ENCODE assay signal across 12 cellular contexts in the genomic region with DNA sequence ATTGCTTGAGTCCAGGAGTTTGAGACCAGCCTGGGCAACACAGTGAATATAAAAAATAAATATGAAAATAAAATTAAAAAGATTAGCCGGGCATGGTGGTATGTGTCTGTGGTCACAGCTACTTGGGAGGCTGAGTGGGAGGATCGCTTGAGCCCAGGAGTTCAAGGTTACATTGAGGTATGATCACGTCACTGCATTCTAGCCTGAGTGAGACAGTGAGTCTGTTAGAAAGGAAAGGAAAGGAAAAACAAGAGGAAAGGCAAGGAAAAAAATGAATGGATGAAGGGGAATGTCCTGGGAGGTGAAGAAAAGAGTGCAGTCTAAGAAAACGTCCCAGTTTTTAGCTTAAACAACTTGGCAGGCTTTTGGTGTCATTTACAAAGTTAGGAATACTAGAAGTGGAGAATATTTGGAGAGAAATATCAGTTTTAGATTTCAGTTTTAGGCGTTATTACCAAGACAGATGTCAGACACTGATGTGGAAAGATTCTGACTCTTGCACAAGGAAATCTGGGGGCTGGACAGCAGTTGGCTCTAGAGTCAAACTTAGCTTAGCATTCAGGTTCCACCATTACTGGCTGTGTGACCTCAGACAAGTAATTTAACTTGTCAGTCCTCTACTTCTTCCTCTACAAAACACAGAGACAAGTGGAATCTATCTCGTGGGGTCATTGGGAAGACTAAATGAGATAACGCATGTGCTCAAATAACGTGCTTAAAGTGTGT.
DNase-seq lines count a peak whose midpoint lies in the region; ATAC-seq and TF ChIP-seq lines count a peak whose summit lies in the region.
"Had no signal": no experiment of that assay in that cellular context is flagged by ENCODE, and none has a peak within 500 bp of the region (broad histone marks: within the 10 kb centered on the region; RNA-seq: fewer than 3 reads in every experiment).

No MANE protein-coding gene starts in this region.

- H3K27ac Mint-ChIP-seq in activated naive CD4-positive, alpha-beta T cell treated with anti-CD3 and anti-CD28 coated beads, Interleukin-2, amount 50 U/mL, for 72 hours: peak overlapping the region; percentile 4 to 62
- no peak overlapping the region for H3K27ac Mint-ChIP-seq in activated naive CD4-positive, alpha-beta T cell treated with anti-CD3 and anti-CD28 coated beads, Interleukin-2, amount 10 ng/mL, durations not matched to agents 7 days and 5 days
- peak overlapping the region; percentile 67; the same call in 1 of the 2 replicates for H3K27ac Mint-ChIP-seq in WTC11
- H3K27ac Mint-ChIP-seq in stimulated activated memory B cell treated with anti-CD40 and anti-IgM and Interleukin-4, amounts not matched to agents 10 μg/mL and 1 μg/mL and 100 μg/mL, for 72 hours: peak overlapping the region; percentile 70

- no peak for ATAC-seq in activated naive CD4-positive, alpha-beta T cell treated with anti-CD3 and anti-CD28 coated beads, Interleukin-2, amount 50 U/mL, for 72 hours
- ATAC-seq in WTC11: no peak
- ATAC-seq in stimulated activated memory B cell treated with anti-CD40 and anti-IgM and Interleukin-4, amounts not matched to agents 10 μg/mL and 1 μg/mL and 100 μg/mL, for 72 hours: no peak
- no peak for ATAC-seq in HG03045 (IDR thresholded peaks at IDR 0.05; ENCODE audit: unreplicated experiment)
- ATAC-seq: upper lobe of right lung had no signal

- POLR2A ChIA-PET in WTC11 (lab: Charles Lee): no interaction called here

- H3K9me3 Mint-ChIP-seq in activated naive CD4-positive, alpha-beta T cell treated with anti-CD3 and anti-CD28 coated beads, Interleukin-2, amount 50 U/mL, for 72 hours: no peaks in the 10 kb centered on the region
- H3K9me3 Mint-ChIP-seq in activated naive CD4-positive, alpha-beta T cell treated with anti-CD3 and anti-CD28 coated beads, Interleukin-2, amount 10 ng/mL, durations not matched to agents 7 days and 5 days: peaks cover 3% of the 10 kb centered on the region
- peaks cover 19% of the 10 kb centered on the region for H3K9me3 Mint-ChIP-seq in WTC11
- no peaks in the 10 kb centered on the region for H3K9me3 Mint-ChIP-seq in stimulated activated memory B cell treated with anti-CD40 and anti-IgM and Interleukin-4, amounts not matched to agents 10 μg/mL and 1 μg/mL and 100 μg/mL, for 72 hours

- no peak overlapping the region for H3K4me3 Mint-ChIP-seq in activated naive CD4-positive, alpha-beta T cell treated with anti-CD3 and anti-CD28 coated beads, Interleukin-2, amount 10 ng/mL, durations not matched to agents 7 days and 5 days
- no peak overlapping the region for H3K4me3 Mint-ChIP-seq in WTC11
- no peak overlapping the region for H3K4me3 Mint-ChIP-seq in stimulated activated memory B cell treated with anti-CD40 and anti-IgM and Interleukin-4, amounts not matched to agents 10 μg/mL and 1 μg/mL and 100 μg/mL, for 72 hours

- H3K36me3 Mint-ChIP-seq in activated naive CD4-positive, alpha-beta T cell treated with anti-CD3 and anti-CD28 coated beads, Interleukin-2, amount 50 U/mL, for 72 hours: peaks cover 0 to 15% of the 10 kb centered on the region in 2 donors
- peaks cover 2% of the 10 kb centered on the region for H3K36me3 Mint-ChIP-seq in activated naive CD4-positive, alpha-beta T cell treated with anti-CD3 and anti-CD28 coated beads, Interleukin-2, amount 10 ng/mL, durations not matched to agents 7 days and 5 days
- H3K36me3 Mint-ChIP-seq in WTC11: peaks cover 18% of the 10 kb centered on the region
- peaks cover 5% of the 10 kb centered on the region for H3K36me3 Mint-ChIP-seq in stimulated activated memory B cell treated with anti-CD40 and anti-IgM and Interleukin-4, amounts not matched to agents 10 μg/mL and 1 μg/mL and 100 μg/mL, for 72 hours

- no peaks in the 10 kb centered on the region for H3K27me3 Mint-ChIP-seq in activated naive CD4-positive, alpha-beta T cell treated with anti-CD3 and anti-CD28 coated beads, Interleukin-2, amount 10 ng/mL, durations not matched to agents 7 days and 5 days
- H3K27me3 Mint-ChIP-seq in WTC11 (ENCODE audit: low read depth): no peaks in the 10 kb centered on the region
- no peaks in the 10 kb centered on the region for H3K27me3 Mint-ChIP-seq in stimulated activated memory B cell treated with anti-CD40 and anti-IgM and Interleukin-4, amounts not matched to agents 10 μg/mL and 1 μg/mL and 100 μg/mL, for 72 hours

- H3K4me1 Mint-ChIP-seq in activated naive CD4-positive, alpha-beta T cell treated with anti-CD3 and anti-CD28 coated beads, Interleukin-2, amount 10 ng/mL, durations not matched to agents 7 days and 5 days: peaks cover 17% of the 10 kb centered on the region
- peaks cover 54% of the 10 kb centered on the region for H3K4me1 Mint-ChIP-seq in WTC11
- peaks cover 51% of the 10 kb centered on the region for H3K4me1 Mint-ChIP-seq in stimulated activated memory B cell treated with anti-CD40 and anti-IgM and Interleukin-4, amounts not matched to agents 10 μg/mL and 1 μg/mL and 100 μg/mL, for 72 hours

- TF ChIP-seq CTCF in WTC11 (IDR thresholded peaks at IDR 0.05): no peak

- DNase-seq in activated naive CD4-positive, alpha-beta T cell treated with anti-CD3 and anti-CD28 coated beads, Interleukin-2, amount 50 U/mL, for 72 hours (ENCODE audit: low spot score in 2 of 2): no peak
- DNase-seq in activated naive CD4-positive, alpha-beta T cell treated with anti-CD3 and anti-CD28 coated beads, Interleukin-2, amount 10 ng/mL, durations not matched to agents 7 days and 5 days: no peak
- DNase-seq in WTC11 (ENCODE audit: low spot score) (no peak), fibroblast of peridontal ligament (ENCODE audit: extremely low read depth) (peak; percentile 53), NCI-H146 (lab: John Stamatoyannopoulos, UW) (no peak)
- DNase-seq in activated effector memory CD4-positive, alpha-beta T cell treated with anti-CD3 and anti-CD28 coated beads, Interleukin-2, amount 50 U/mL, for 16 hours: no peak
- DNase-seq: activated CD4-positive, alpha-beta T cell treated with anti-CD3 and anti-CD28 coated beads for 48 hours; activated naive CD4-positive, alpha-beta T cell treated with Interleukin-2 at 50 U/mL for 16 hours; NCI-H2171 treated with DMSO at 0.1 percent for 48 hours; upper lobe of right lung had no signal

- CTCF ChIA-PET in activated naive CD4-positive, alpha-beta T cell treated with anti-CD3 and anti-CD28 coated beads, Interleukin-2, amount 10 ng/mL, durations not matched to agents 7 days and 5 days (lab: Charles Lee): interaction anchor here (1.4 kb wide), 1 partner anchor 13 kb away, joined by 3 read pairs; no protein-coding TSS in a partner anchor
- CTCF ChIA-PET in WTC11 (lab: Charles Lee): no interaction called here

TF ChIP-seq in WTC11, 78 proteins besides CTCF, POLR2A, EP300 and RAD21:
- TF ChIP-seq MXD4 (CRISPR knock-in tag; IDR thresholded peaks at IDR 0.05; ENCODE audit: borderline replicate concordance): no peak
- TF ChIP-seq OVOL2 (CRISPR knock-in tag; IDR thresholded peaks at IDR 0.05; ENCODE audit: borderline replicate concordance): no peak
- no peak for TF ChIP-seq TEAD1 (CRISPR knock-in tag; IDR thresholded peaks at IDR 0.05)
- no peak for TF ChIP-seq HMGA2 (CRISPR knock-in tag; IDR thresholded peaks at IDR 0.05)
- TF ChIP-seq NFYB (CRISPR knock-in tag; conservative IDR thresholded peaks at IDR 0.05; ENCODE audit: low read depth): no peak
- TF ChIP-seq, protein P1, sequence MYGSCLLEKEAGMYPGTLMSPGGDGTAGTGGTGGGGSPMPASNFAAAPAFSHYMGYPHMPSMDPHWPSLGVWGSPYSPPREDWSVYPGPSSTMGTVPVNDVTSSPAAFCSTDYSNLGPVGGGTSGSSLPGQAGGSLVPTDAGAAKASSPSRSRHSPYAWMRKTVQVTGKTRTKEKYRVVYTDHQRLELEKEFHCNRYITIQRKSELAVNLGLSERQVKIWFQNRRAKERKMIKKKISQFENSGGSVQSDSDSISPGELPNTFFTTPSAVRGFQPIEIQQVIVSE (CRISPR knock-in tag; IDR thresholded peaks at IDR 0.05; ENCODE audit: borderline replicate concordance): no peak
- TF ChIP-seq TCF7 (CRISPR knock-in tag; IDR thresholded peaks at IDR 0.05; ENCODE audit: low read depth): no peak
- TF ChIP-seq, protein P2, sequence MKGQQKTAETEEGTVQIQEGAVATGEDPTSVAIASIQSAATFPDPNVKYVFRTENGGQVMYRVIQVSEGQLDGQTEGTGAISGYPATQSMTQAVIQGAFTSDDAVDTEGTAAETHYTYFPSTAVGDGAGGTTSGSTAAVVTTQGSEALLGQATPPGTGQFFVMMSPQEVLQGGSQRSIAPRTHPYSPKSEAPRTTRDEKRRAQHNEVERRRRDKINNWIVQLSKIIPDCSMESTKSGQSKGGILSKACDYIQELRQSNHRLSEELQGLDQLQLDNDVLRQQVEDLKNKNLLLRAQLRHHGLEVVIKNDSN (CRISPR knock-in tag; IDR thresholded peaks at IDR 0.05): no peak
- no peak for TF ChIP-seq ZNF396 (CRISPR knock-in tag; IDR thresholded peaks at IDR 0.05; ENCODE audit: borderline replicate concordance)
- TF ChIP-seq SMAD3 (CRISPR knock-in tag; IDR thresholded peaks at IDR 0.05; ENCODE audit: borderline replicate concordance): no peak
- no peak for TF ChIP-seq FOXP1 (CRISPR knock-in tag; IDR thresholded peaks at IDR 0.05; ENCODE audit: borderline replicate concordance)
- no peak for TF ChIP-seq TEAD4 (CRISPR knock-in tag; IDR thresholded peaks at IDR 0.05)
- TF ChIP-seq ZBTB21 (CRISPR knock-in tag; IDR thresholded peaks at IDR 0.05; ENCODE audit: borderline replicate concordance): no peak
- TF ChIP-seq MYBL2 (CRISPR knock-in tag; IDR thresholded peaks at IDR 0.05): no peak
